In the genomic region with DNA sequence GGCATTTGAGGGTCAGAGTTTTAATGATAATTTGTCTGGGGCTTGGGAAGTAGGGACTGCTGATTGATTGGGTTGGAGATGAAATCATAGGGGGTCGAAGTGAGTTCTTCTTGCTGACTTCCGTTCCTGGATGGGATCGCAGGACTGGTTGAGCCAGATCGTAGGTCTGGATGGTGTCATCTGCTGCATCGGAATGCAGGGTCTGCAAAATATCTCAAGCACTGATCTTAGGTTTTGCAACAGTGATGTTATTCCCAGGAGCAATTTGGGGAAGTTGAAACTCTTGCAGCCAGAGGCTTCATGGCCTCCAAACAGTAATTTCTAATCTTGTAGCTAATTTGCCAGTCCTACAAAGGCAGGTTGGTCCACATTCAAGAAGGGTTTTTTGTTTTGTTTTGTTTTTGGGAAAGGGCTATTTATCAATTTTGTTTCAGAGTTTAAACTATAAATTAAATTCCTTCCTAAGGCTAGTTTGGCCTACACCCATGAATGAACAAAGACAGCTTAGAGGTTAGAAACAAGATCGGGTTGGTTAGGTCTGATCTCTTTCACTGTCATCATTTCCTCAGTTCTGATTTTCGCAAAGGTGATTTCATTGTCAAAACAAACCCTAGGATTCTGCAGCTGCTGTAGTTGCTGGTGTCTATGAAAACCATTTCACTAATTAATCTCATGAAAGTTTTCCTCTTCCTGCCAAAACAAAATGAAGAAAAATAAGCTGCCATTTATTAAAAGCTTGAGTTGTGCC, we compare ENCODE assay signal across 17 cellular contexts.
A peak's percentile ranks its signal among the peaks of the same experiment; 100 is the strongest.
DNase-seq lines count a peak whose midpoint lies in the region; ATAC-seq and TF ChIP-seq lines count a peak whose summit lies in the region.
"Had no signal": no experiment of that assay in that cellular context is flagged by ENCODE, and none has a peak within 500 bp of the region (broad histone marks: within the 10 kb centered on the region; RNA-seq: fewer than 3 reads in every experiment).

No MANE protein-coding gene starts in this region.

- H3K9me3 Mint-ChIP-seq in activated CD4-positive, alpha-beta T cell treated with anti-CD3 and anti-CD28 coated beads, Interleukin-2, amount 10 ng/mL, durations not matched to agents 24 days and 14 days: no peaks in the 10 kb centered on the region
- H3K9me3 Mint-ChIP-seq: CD8-positive, alpha-beta memory T cell had no signal

- WGBS in mesenchymal stem cell: 26% methylated on average over 7 of the region's 7 CpGs

- H3K4me3 ChIP-seq in mesenchymal stem cell (ENCODE audit: insufficient read depth in 1 of 2, low read depth in 1 of 2, low read length in 2 of 2) (no peak overlapping the region), osteoblast (ENCODE audit: insufficient read depth, low read length) (no peak overlapping the region)
- H3K4me3 ChIP-seq: BLaER1 treated with 17β-estradiol and CSF1 and Interleukin-3, amounts not matched to agents 10 nM and 100 nM had no signal

- H3K9me3 ChIP-seq in mesenchymal stem cell (ENCODE audit: control insufficient read depth, low read length): no peaks in the 10 kb centered on the region
- no peaks in the 10 kb centered on the region for H3K9me3 ChIP-seq in osteoblast (ENCODE audit: low read depth, low read length)
- H3K9me3 ChIP-seq: BLaER1 treated with 17β-estradiol and CSF1 and Interleukin-3, amounts not matched to agents 10 nM and 100 nM had no signal

- DNase-seq in SKM-1 treated with dmso at 0.1 percent for 144 hours (lab: John Stamatoyannopoulos, UW; ENCODE audit: unreplicated experiment) (peak; percentile 6), SKM-1 (lab: John Stamatoyannopoulos, UW; ENCODE audit: unreplicated experiment) (no peak), amniotic epithelial cell (ENCODE audit: low read depth) (peak; percentile 66), mesenchymal stem cell (peak; percentile 40), osteoblast (ENCODE audit: insufficient read length, low spot score, missing footprints) (no peak), A172 (ENCODE audit: low spot score) (no peak), left ventricle myocardium superior (no peak)
- DNase-seq in activated CD4-positive, alpha-beta T cell treated with anti-CD3 and anti-CD28 coated beads, Interleukin-2, amount 10 ng/mL, durations not matched to agents 24 days and 14 days: no peak
- DNase-seq: CD8-positive, alpha-beta memory T cell; DND-41; GDM1; H7; NCI-H187 treated with DMSO at 0.1 percent for 48 hours; NCI-H345; NCI-H526 treated with DMSO at 0.1 percent for 48 hours; RPMI8226 had no signal

- H2AFZ ChIP-seq in mesenchymal stem cell (ENCODE audit: low read depth, low read length): no peak overlapping the region
- H2AFZ ChIP-seq in osteoblast (ENCODE audit: low read length): no peak overlapping the region

- no peak overlapping the region for H3K14ac ChIP-seq in mesenchymal stem cell (ENCODE audit: low read length in 2 of 2)

- no peaks in the 10 kb centered on the region for H4K20me1 ChIP-seq in osteoblast (ENCODE audit: insufficient read depth, low read length)
- H4K20me1 ChIP-seq: BLaER1 treated with 17β-estradiol and CSF1 and Interleukin-3, amounts not matched to agents 10 nM and 100 nM had no signal

- H3K27me3 ChIP-seq in mesenchymal stem cell (ENCODE audit: control insufficient read depth in 1 of 2, insufficient read depth in 1 of 2, low read length in 2 of 2): no peaks in the 10 kb centered on the region
- no peaks in the 10 kb centered on the region for H3K27me3 ChIP-seq in osteoblast (ENCODE audit: insufficient read depth, low read length)
- H3K27me3 ChIP-seq: BLaER1 treated with 17β-estradiol and CSF1 and Interleukin-3, amounts not matched to agents 10 nM and 100 nM had no signal

- no peak overlapping the region for H2AK5ac ChIP-seq in mesenchymal stem cell (ENCODE audit: low read length, severe bottlenecking)

- no peak overlapping the region for H4K8ac ChIP-seq in mesenchymal stem cell (ENCODE audit: low read length)

- no peaks in the 10 kb centered on the region for H3K4me1 Mint-ChIP-seq in activated CD4-positive, alpha-beta T cell treated with anti-CD3 and anti-CD28 coated beads, Interleukin-2, amount 10 ng/mL, durations not matched to agents 24 days and 14 days
- H3K4me1 Mint-ChIP-seq: CD8-positive, alpha-beta memory T cell had no signal

- H3K79me2 ChIP-seq in osteoblast (ENCODE audit: insufficient read depth, low read length): no peaks in the 10 kb centered on the region

- H3K4me1 ChIP-seq in mesenchymal stem cell (ENCODE audit: control insufficient read depth, insufficient read depth, low read depth, low read length) (no peaks in the 10 kb centered on the region), osteoblast (ENCODE audit: insufficient read depth, low read length) (peaks cover 3% of the 10 kb centered on the region)

- peaks cover 2% of the 10 kb centered on the region for H3K27me3 Mint-ChIP-seq in activated CD4-positive, alpha-beta T cell treated with anti-CD3 and anti-CD28 coated beads, Interleukin-2, amount 10 ng/mL, durations not matched to agents 24 days and 14 days

- no peaks in the 10 kb centered on the region for H3K36me3 Mint-ChIP-seq in activated CD4-positive, alpha-beta T cell treated with anti-CD3 and anti-CD28 coated beads, Interleukin-2, amount 10 ng/mL, durations not matched to agents 24 days and 14 days (ENCODE audit: low read depth)
- H3K36me3 Mint-ChIP-seq: CD8-positive, alpha-beta memory T cell had no signal

- H3K23ac ChIP-seq in mesenchymal stem cell (ENCODE audit: low read length in 2 of 2): no peak overlapping the region

- no peak overlapping the region for H3K4ac ChIP-seq in mesenchymal stem cell (ENCODE audit: low read depth in 1 of 2, low read length in 2 of 2)

- no peak for TF ChIP-seq CTCF in osteoblast (IDR thresholded peaks at IDR 0.05; ENCODE audit: extremely low read depth, low read depth, low read length)

- H3K36me3 ChIP-seq in mesenchymal stem cell (ENCODE audit: control insufficient read depth in 1 of 2, insufficient read depth in 2 of 2, low read depth in 1 of 2, low read length in 2 of 2): no peaks in the 10 kb centered on the region
- no peaks in the 10 kb centered on the region for H3K36me3 ChIP-seq in osteoblast (ENCODE audit: insufficient read depth, low read length)
- H3K36me3 ChIP-seq: BLaER1 treated with 17β-estradiol and CSF1 and Interleukin-3, amounts not matched to agents 10 nM and 100 nM had no signal

- no peak overlapping the region for H4K91ac ChIP-seq in mesenchymal stem cell (ENCODE audit: low read length)

- H3K27ac ChIP-seq in mesenchymal stem cell (ENCODE audit: low read length, poor library complexity, severe bottlenecking): no peak overlapping the region
- no peak overlapping the region for H3K27ac ChIP-seq in osteoblast (ENCODE audit: low read depth, low read length)
- H3K27ac ChIP-seq: BLaER1 treated with 17β-estradiol and CSF1 and Interleukin-3, amounts not matched to agents 10 nM and 100 nM had no signal

- no peaks in the 10 kb centered on the region for H3K79me1 ChIP-seq in mesenchymal stem cell (replicated peaks; ENCODE audit: low read length, poor library complexity, severe bottlenecking)

- H2BK12ac ChIP-seq in mesenchymal stem cell (ENCODE audit: low read length in 2 of 2): no peak overlapping the region

- no peak overlapping the region for H3K18ac ChIP-seq in mesenchymal stem cell (ENCODE audit: low read depth in 1 of 2, low read length in 2 of 2)

- no peak overlapping the region for H3K4me3 Mint-ChIP-seq in activated CD4-positive, alpha-beta T cell treated with anti-CD3 and anti-CD28 coated beads, Interleukin-2, amount 10 ng/mL, durations not matched to agents 24 days and 14 days
- H3K4me3 Mint-ChIP-seq: CD8-positive, alpha-beta memory T cell had no signal

- H3K9ac ChIP-seq in mesenchymal stem cell (ENCODE audit: low read length): no peak overlapping the region
- H3K9ac ChIP-seq: BLaER1 treated with 17β-estradiol and CSF1 and Interleukin-3, amounts not matched to agents 10 nM and 100 nM had no signal

- no peak overlapping the region for H2BK120ac ChIP-seq in mesenchymal stem cell (ENCODE audit: low read depth, low read length)

- H2BK15ac ChIP-seq in mesenchymal stem cell (ENCODE audit: low read depth, poor library complexity, severe bottlenecking): no peak overlapping the region

- H2BK5ac ChIP-seq in mesenchymal stem cell (ENCODE audit: low read depth, low read length, poor library complexity, severe bottlenecking): no peak overlapping the region

- ATAC-seq in left ventricle myocardium superior: no peak

- no peak overlapping the region for H3K4me2 ChIP-seq in mesenchymal stem cell (ENCODE audit: low read length, poor library complexity, severe bottlenecking)
- no peak overlapping the region for H3K4me2 ChIP-seq in osteoblast (ENCODE audit: insufficient read depth, low read length)

- intact Hi-C loops in activated CD4-positive, alpha-beta T cell treated with anti-CD3 and anti-CD28 coated beads, Interleukin-2, amount 10 ng/mL, durations not matched to agents 24 days and 14 days (cut with micrococcal nuclease): no loop called here
- intact Hi-C loops in left ventricle myocardium superior (cut with micrococcal nuclease): no loop called here

- H3K27ac Mint-ChIP-seq in activated CD4-positive, alpha-beta T cell treated with anti-CD3 and anti-CD28 coated beads, Interleukin-2, amount 10 ng/mL, durations not matched to agents 24 days and 14 days: no peak overlapping the region
- H3K27ac Mint-ChIP-seq: CD8-positive, alpha-beta memory T cell had no signal

Comparison
In these comparisons a context has a peak if more than half of its experiments do, and no peak if none do; other contexts are left out.
1. DNase-seq: peak in SKM-1 treated with dmso at 0.1 percent for 144 hours (single experiment), amniotic epithelial cell (single experiment) and mesenchymal stem cell (single experiment); none in SKM-1 (single experiment), osteoblast (single experiment), activated CD4-positive, alpha-beta T cell treated with anti-CD3 and anti-CD28 coated beads, Interleukin-2, amount 10 ng/mL, durations not matched to agents 24 days and 14 days (single experiment), A172 (single experiment) and left ventricle myocardium superior (single experiment).